8 cellular contexts compared by ENCODE assay signal in the genomic region with DNA sequence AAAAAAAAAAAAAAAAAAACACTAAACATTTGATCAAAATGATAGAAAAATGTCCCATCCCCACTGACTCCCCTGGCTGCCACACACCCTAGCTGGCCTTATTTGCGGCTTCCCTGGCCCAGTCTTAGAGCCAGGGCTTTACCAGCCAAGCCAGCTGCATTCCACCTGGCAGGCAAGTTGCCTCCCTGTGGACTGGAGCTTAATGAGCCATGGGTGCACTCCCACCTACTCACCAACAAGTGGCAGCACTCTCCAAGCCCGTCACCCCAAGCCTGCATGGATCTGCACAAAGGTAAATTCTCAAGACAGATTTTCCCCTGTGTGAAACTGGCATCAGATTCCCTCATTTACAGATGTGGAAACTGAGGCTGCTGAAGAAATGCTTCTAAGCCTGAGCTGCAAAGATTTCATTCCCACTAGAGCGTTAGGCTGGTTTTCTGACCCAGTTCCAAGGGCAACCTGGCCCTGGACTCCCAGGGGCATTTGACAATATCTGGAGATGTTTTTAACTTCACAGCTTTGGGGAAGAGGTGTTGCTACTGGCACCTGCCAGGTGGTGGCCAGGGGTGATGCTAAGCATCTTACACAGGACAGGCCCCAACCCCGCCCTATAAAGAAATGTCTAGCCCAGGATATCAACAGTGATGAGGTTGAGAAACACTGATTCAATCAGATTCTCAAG. TPM values are rescaled to one million over a fixed set of nuclear protein-coding genes. Genes with fewer than 3 reads are reported as not detected.
DNase-seq lines count a peak whose midpoint lies in the region; ATAC-seq and TF ChIP-seq lines count a peak whose summit lies in the region.

No MANE protein-coding gene starts in this region.

- peak; percentile 46 to 51 for DNase-seq in AML-193 (lab: John Stamatoyannopoulos, UW)
- peak; percentile 53 for DNase-seq in Panc1 (ENCODE audit: low read depth, low spot score)
- peak; percentile 30 for DNase-seq in activated T-helper 2 cell treated with anti-CD3 and anti-CD28 coated beads, Interferon-gamma antibody, Interleukin-2, Interleukin-4, amounts not matched to agents 10 μg/mL and 5 μg/mL and 100 μg/mL, durations not matched to agents 14 hours and 24 hours and 36 hours (ENCODE audit: low spot score)
- peak; percentile 73 to 74 for DNase-seq in cardiac muscle cell (ENCODE audit: low read depth in 1 of 2, low spot score in 1 of 2)
- DNase-seq in stimulated activated CD4-positive, alpha-beta T cell treated with anti-CD3 and anti-CD28 coated beads, Interleukin-2, amount 100 ng/mL, for 24 hours: peak; percentile 53 to 55

- TF ChIP-seq CTCF in Panc1 (IDR thresholded peaks at IDR 0.05): peak; percentile 83
- peak; percentile 67 for TF ChIP-seq CTCF in cardiac muscle cell (IDR thresholded peaks at IDR 0.05; ENCODE audit: low read depth, low read length)

- peak; percentile 82 for ATAC-seq in GM18867 (IDR thresholded peaks at IDR 0.05; ENCODE audit: unreplicated experiment)
- peak; percentile 93 for ATAC-seq in Panc1
- ATAC-seq in HG02588 (IDR thresholded peaks at IDR 0.05; ENCODE audit: unreplicated experiment): no peak

- peak; percentile 61 for TF ChIP-seq RAD21 in Ishikawa (IDR thresholded peaks at IDR 0.05; ENCODE audit: low read depth)

- in situ Hi-C loops in Panc1 (cut with HindIII; ENCODE audit: low pct_unique_long_range_greater_than_20kb, low sequenced_read_pairs): no loop called here

- no peak overlapping the region for H3K4me3 ChIP-seq in Panc1 (ENCODE audit: low read depth in 2 of 2, low read length in 2 of 2)
- H3K4me3 ChIP-seq in cardiac muscle cell: no peak overlapping the region

- intact Hi-C loops in Panc1 (cut with micrococcal nuclease; ENCODE audit: unreplicated experiment): no loop called here
- intact Hi-C loops in activated T-helper 2 cell treated with anti-CD3 and anti-CD28 coated beads, Interferon-gamma antibody, Interleukin-2, Interleukin-4, amounts not matched to agents 10 μg/mL and 5 μg/mL and 100 μg/mL, durations not matched to agents 14 hours and 24 hours and 36 hours (cut with micrococcal nuclease): no loop called here

- BruUV-seq in Panc1 (replicated peaks; lab: Mats Ljungman, UMichigan): no TSS peak

- H3K9me3 Mint-ChIP-seq in activated T-helper 2 cell treated with anti-CD3 and anti-CD28 coated beads, Interferon-gamma antibody, Interleukin-2, Interleukin-4, amounts not matched to agents 10 μg/mL and 5 μg/mL and 100 μg/mL, durations not matched to agents 14 hours and 24 hours and 36 hours: no peaks in the 10 kb centered on the region

- no peak overlapping the region for H3K4me3 Mint-ChIP-seq in activated T-helper 2 cell treated with anti-CD3 and anti-CD28 coated beads, Interferon-gamma antibody, Interleukin-2, Interleukin-4, amounts not matched to agents 10 μg/mL and 5 μg/mL and 100 μg/mL, durations not matched to agents 14 hours and 24 hours and 36 hours (ENCODE audit: low read depth)

- H3K27ac Mint-ChIP-seq in activated T-helper 2 cell treated with anti-CD3 and anti-CD28 coated beads, Interferon-gamma antibody, Interleukin-2, Interleukin-4, amounts not matched to agents 10 μg/mL and 5 μg/mL and 100 μg/mL, durations not matched to agents 14 hours and 24 hours and 36 hours: no peak overlapping the region

- H3K36me3 ChIP-seq in Panc1 (ENCODE audit: control insufficient read depth, insufficient read depth, low read length) (no peaks in the 10 kb centered on the region), cardiac muscle cell (no peaks in the 10 kb centered on the region)

- H3K36me3 Mint-ChIP-seq in activated T-helper 2 cell treated with anti-CD3 and anti-CD28 coated beads, Interferon-gamma antibody, Interleukin-2, Interleukin-4, amounts not matched to agents 10 μg/mL and 5 μg/mL and 100 μg/mL, durations not matched to agents 14 hours and 24 hours and 36 hours (ENCODE audit: low read depth): no peaks in the 10 kb centered on the region

- H3K4me1 Mint-ChIP-seq in activated T-helper 2 cell treated with anti-CD3 and anti-CD28 coated beads, Interferon-gamma antibody, Interleukin-2, Interleukin-4, amounts not matched to agents 10 μg/mL and 5 μg/mL and 100 μg/mL, durations not matched to agents 14 hours and 24 hours and 36 hours (ENCODE audit: low read depth): no peaks in the 10 kb centered on the region

- CTCF ChIA-PET in Panc1 (lab: Charles Lee): interaction anchor here (0.5 to 2.0 kb wide), 10 partner anchors 13 to 424 kb away, joined by 3 to 14 read pairs (median 4); partner anchors contain the start of gene TCF7

- TF ChIP-seq EP300 in Ishikawa (IDR thresholded peaks at IDR 0.05; ENCODE audit: borderline replicate concordance): no peak

- H3K9me3 ChIP-seq in Panc1 (ENCODE audit: control insufficient read depth, insufficient read depth, low read depth, low read length) (no peaks in the 10 kb centered on the region), cardiac muscle cell (ENCODE audit: low read depth) (no peaks in the 10 kb centered on the region)

- H3K4me1 ChIP-seq in Panc1 (ENCODE audit: control insufficient read depth, insufficient read depth, low read length) (no peaks in the 10 kb centered on the region), cardiac muscle cell (ENCODE audit: low read depth) (no peaks in the 10 kb centered on the region)

- POLR2A ChIA-PET in Panc1 (lab: Charles Lee): no interaction called here

- H3K27me3 Mint-ChIP-seq in activated T-helper 2 cell treated with anti-CD3 and anti-CD28 coated beads, Interferon-gamma antibody, Interleukin-2, Interleukin-4, amounts not matched to agents 10 μg/mL and 5 μg/mL and 100 μg/mL, durations not matched to agents 14 hours and 24 hours and 36 hours (ENCODE audit: low read depth): peaks cover 15% of the 10 kb centered on the region

- H3K27me3 ChIP-seq in Panc1 (ENCODE audit: control insufficient read depth, insufficient read depth, low read length) (no peaks in the 10 kb centered on the region), cardiac muscle cell (no peaks in the 10 kb centered on the region)

- H3K27ac ChIP-seq in Panc1 (ENCODE audit: low read length) (peak overlapping the region; percentile 64), cardiac muscle cell (no peak overlapping the region)

TF ChIP-seq in Ishikawa, 13 proteins besides CTCF, POLR2A, EP300 and RAD21:
- no peak for TF ChIP-seq MAX (IDR thresholded peaks at IDR 0.05)
- no peak for TF ChIP-seq ZBTB7A (IDR thresholded peaks at IDR 0.05; ENCODE audit: low read depth)
- TF ChIP-seq, protein P1, sequence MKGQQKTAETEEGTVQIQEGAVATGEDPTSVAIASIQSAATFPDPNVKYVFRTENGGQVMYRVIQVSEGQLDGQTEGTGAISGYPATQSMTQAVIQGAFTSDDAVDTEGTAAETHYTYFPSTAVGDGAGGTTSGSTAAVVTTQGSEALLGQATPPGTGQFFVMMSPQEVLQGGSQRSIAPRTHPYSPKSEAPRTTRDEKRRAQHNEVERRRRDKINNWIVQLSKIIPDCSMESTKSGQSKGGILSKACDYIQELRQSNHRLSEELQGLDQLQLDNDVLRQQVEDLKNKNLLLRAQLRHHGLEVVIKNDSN (IDR thresholded peaks at IDR 0.05): no peak
- TF ChIP-seq EGR1 (IDR thresholded peaks at IDR 0.05): no peak
- no peak for TF ChIP-seq CEBPB (IDR thresholded peaks at IDR 0.05)
- peak; percentile 44; the same call in 1 of the 2 replicates for TF ChIP-seq TCF12 (IDR thresholded peaks at IDR 0.05; ENCODE audit: low read depth)
- no peak for TF ChIP-seq TAF1 (IDR thresholded peaks at IDR 0.05; ENCODE audit: low read depth)
- no peak for TF ChIP-seq NFIC (IDR thresholded peaks at IDR 0.05)
- TF ChIP-seq TEAD4 (IDR thresholded peaks at IDR 0.05): peak; percentile 60
- TF ChIP-seq CREB1 (IDR thresholded peaks at IDR 0.05; ENCODE audit: low read depth): no peak
- no peak for TF ChIP-seq FOXM1 (IDR thresholded peaks at IDR 0.05; ENCODE audit: borderline replicate concordance, low read depth)

RNA-seq across cellular contexts. Expression of gene VDAC1, which starts 21.9 kb away (rescaled TPM):
- total RNA-seq in Panc1 (2021; ENCODE audit: unreplicated experiment): 395 TPM
- 502 TPM for polyA plus RNA-seq in Panc1 (2012; ENCODE audit: insufficient read length)
- 455 and 459 TPM in 2 replicates for total RNA-seq in activated T-helper 2 cell treated with anti-CD3 and anti-CD28 coated beads, Interferon-gamma antibody, Interleukin-2, Interleukin-4, amounts not matched to agents 10 μg/mL and 5 μg/mL and 100 μg/mL, durations not matched to agents 14 hours and 24 hours and 36 hours
- total RNA-seq in cardiac muscle cell: 205 and 314 TPM in 2 replicates
- polyA plus RNA-seq in cardiac muscle cell: 347 and 397 TPM in 2 replicates

RNA-seq across cellular contexts. Expression of gene C5orf15, which starts 58.2 kb away (rescaled TPM):
- total RNA-seq in Panc1 (2021; ENCODE audit: unreplicated experiment) (63.2 TPM), cardiac muscle cell (58.5 and 64.5 TPM in 2 replicates)
- 80.6 TPM for polyA plus RNA-seq in Panc1 (2012; ENCODE audit: insufficient read length)
- total RNA-seq in activated T-helper 2 cell treated with anti-CD3 and anti-CD28 coated beads, Interferon-gamma antibody, Interleukin-2, Interleukin-4, amounts not matched to agents 10 μg/mL and 5 μg/mL and 100 μg/mL, durations not matched to agents 14 hours and 24 hours and 36 hours: 63.7 and 66.7 TPM in 2 replicates
- polyA plus RNA-seq in cardiac muscle cell: 87.8 and 88.6 TPM in 2 replicates
